10 cellular contexts compared by ENCODE assay signal in genomic region chr9:95044731-95045508, GRCh38.
DNase-seq lines count a peak whose midpoint lies in the region; FAIRE-seq and TF ChIP-seq lines count a peak whose summit lies in the region.
"Had no signal": no experiment of that assay in that cellular context is flagged by ENCODE, and none has a peak within 500 bp of the region (broad histone marks: within the 10 kb centered on the region; RNA-seq: fewer than 3 reads in every experiment).

No MANE protein-coding gene starts in this region.

- H3K79me2 ChIP-seq in mammary epithelial cell (ENCODE audit: insufficient read depth, low read length), result peaks cover 66% of the 10 kb centered on the region

- H2AFZ ChIP-seq in mammary epithelial cell (ENCODE audit: low read depth, low read length), result no peak overlapping the region

- intact Hi-C loops in mammary epithelial cell (cut with micrococcal nuclease), result no loop called here

- DNase-seq in DMS153 (lab: John Stamatoyannopoulos, UW) (peak; percentile 77), coronary artery (ENCODE audit: low spot score) (no peak), iPS-NIHi11 (ENCODE audit: low spot score) (peak; percentile 76), renal cortical epithelial cell (ENCODE audit: low read depth) (peak; percentile 43), HT-29 (ENCODE audit: low spot score) (no peak), NAMALWA (ENCODE audit: low spot score) (no peak), mammary epithelial cell (no peak), urothelium cell line (ENCODE audit: low spot score) (no peak)
- DNase-seq: stimulated activated CD4-positive, alpha-beta T cell treated with anti-CD3 and anti-CD28 coated beads, Interleukin-4, amount 100 ng/mL, for 1 hour; T-helper 2 cell had no signal

- H3K4me2 ChIP-seq in mammary epithelial cell (ENCODE audit: insufficient read depth, low read depth, low read length), result no peak overlapping the region

- peak overlapping the region; percentile 52 for H3K4me3 ChIP-seq in coronary artery
- no peak overlapping the region for H3K4me3 ChIP-seq in mammary epithelial cell (replicated peaks in 1 of 3; ENCODE audit: insufficient read depth in 1 of 3, low read depth in 2 of 3, low read length in 3 of 3)

- dilution Hi-C loops in mammary epithelial cell (cut with HindIII; ENCODE audit: low sequenced_read_pairs), result no loop called here

- TF ChIP-seq CTCF in coronary artery (IDR thresholded peaks at IDR 0.05), result no peak
- no peak for TF ChIP-seq CTCF in mammary epithelial cell (conservative IDR thresholded peaks at IDR 0.05 in 1 of 2, IDR thresholded peaks at IDR 0.05 in 1 of 2; ENCODE audit: extremely low read depth in 1 of 2, insufficient read depth in 1 of 2, low read depth in 1 of 2, low read length in 2 of 2)

- no TSS peak for BruUV-seq in mammary epithelial cell (replicated peaks; lab: Mats Ljungman, UMichigan)

- no peaks in the 10 kb centered on the region for H3K27me3 ChIP-seq in mammary epithelial cell (ENCODE audit: insufficient read depth, low read length)

- CTCF ChIA-PET in mammary epithelial cell (lab: Charles Lee; ENCODE audit: low non-redundant PET), result no interaction called here

- in situ Hi-C loops in mammary epithelial cell (cut with MboI; ENCODE audit: low sequenced_read_pairs in 2 of 2), result no loop called here

- FAIRE-seq in urothelium cell line (lab: Jason Lieb, UNC), result no peak

- 70% methylated on average over 29 of the region's 36 CpGs for WGBS in mammary epithelial cell (ENCODE audit: low coverage, missing lambda C conversion rate)

- H3K36me3 ChIP-seq in mammary epithelial cell (ENCODE audit: insufficient read depth, low read length), result no peaks in the 10 kb centered on the region

- H4K20me1 ChIP-seq in mammary epithelial cell (ENCODE audit: insufficient read depth, low read length), result no peaks in the 10 kb centered on the region

- peaks cover 8% of the 10 kb centered on the region for H3K4me1 ChIP-seq in mammary epithelial cell (ENCODE audit: insufficient read depth, low read length)

- H3K27ac ChIP-seq in coronary artery (peak overlapping the region; percentile 57 to 93), mammary epithelial cell (ENCODE audit: insufficient read depth, low read depth, low read length) (no peak overlapping the region)

- H3K9ac ChIP-seq in mammary epithelial cell (ENCODE audit: insufficient read depth, low read length), result no peak overlapping the region

- no peaks in the 10 kb centered on the region for H3K9me3 ChIP-seq in mammary epithelial cell (replicated peaks; ENCODE audit: insufficient read depth, low read length)

Comparison
In these comparisons a context has a peak if more than half of its experiments do, and no peak if none do; other contexts are left out.
1. DNase-seq: peak in DMS153 (single experiment), iPS-NIHi11 (single experiment) and renal cortical epithelial cell (single experiment); none in coronary artery (single experiment), HT-29 (single experiment), NAMALWA (single experiment), mammary epithelial cell (single experiment) and urothelium cell line (single experiment).